In genomic region chr11:3417047-3417446, GRCh38 we compare ENCODE assay signal across 8 cellular contexts. TPM values are rescaled to one million over a fixed set of nuclear protein-coding genes. Genes with fewer than 3 reads are reported as not detected.
A peak's percentile ranks its signal among the peaks of the same experiment; 100 is the strongest.
DNase-seq lines count a peak whose midpoint lies in the region; ATAC-seq, FAIRE-seq and TF ChIP-seq lines count a peak whose summit lies in the region.
"Not testable (repeated sequence)": the region's sequence is repeated elsewhere in the genome, so short reads cannot be mapped to it uniquely, and the experiment has no call there.

No MANE protein-coding gene starts in this region.

- H3K4me1 Mint-ChIP-seq in GM23338, result peaks cover 15% of the 10 kb centered on the region

- not testable (repeated sequence) for H3K27me3 ChIP-seq in GM23338 (ENCODE audit: insufficient read depth); endothelial cell of umbilical vein (ENCODE audit: control insufficient read depth in 2 of 2, insufficient read depth in 2 of 2, low read length in 2 of 2); mesenchymal stem cell (ENCODE audit: control insufficient read depth in 1 of 2, insufficient read depth in 1 of 2, low read length in 2 of 2)

- BruUV-seq in endothelial cell of umbilical vein (replicated peaks; lab: Mats Ljungman, UMichigan), result not testable (repeated sequence)

- not testable (repeated sequence) for H3K9me3 ChIP-seq in endothelial cell of umbilical vein (replicated peaks; ENCODE audit: control insufficient read depth, insufficient read depth, low read length); mesenchymal stem cell (ENCODE audit: control insufficient read depth, low read length)

- not testable (repeated sequence) for H3K36me3 ChIP-seq in GM23338 (ENCODE audit: insufficient read depth); endothelial cell of umbilical vein (ENCODE audit: control insufficient read depth in 2 of 2, extremely low read depth in 1 of 2, insufficient read depth in 2 of 2, low read length in 2 of 2); mesenchymal stem cell (ENCODE audit: control insufficient read depth in 1 of 2, insufficient read depth in 2 of 2, low read depth in 1 of 2, low read length in 2 of 2)

- not testable (repeated sequence) for H2AK5ac ChIP-seq in mesenchymal stem cell (ENCODE audit: low read length, severe bottlenecking)

- not testable (repeated sequence) for H3K79me2 ChIP-seq in GM23338 (replicated peaks; ENCODE audit: insufficient read depth); endothelial cell of umbilical vein (ENCODE audit: control insufficient read depth, insufficient read depth, low read length)

- not testable (repeated sequence) for H3K14ac ChIP-seq in mesenchymal stem cell (ENCODE audit: low read length in 2 of 2)

- not testable (repeated sequence) for H3K27ac ChIP-seq in GM23338 (ENCODE audit: low read depth); endothelial cell of umbilical vein (ENCODE audit: insufficient read depth, low read depth, low read length); mesenchymal stem cell (ENCODE audit: low read length, poor library complexity, severe bottlenecking)

- not testable (repeated sequence) for H3K79me1 ChIP-seq in mesenchymal stem cell (replicated peaks; ENCODE audit: low read length, poor library complexity, severe bottlenecking)

- not testable (repeated sequence) for H3K18ac ChIP-seq in mesenchymal stem cell (ENCODE audit: low read depth in 1 of 2, low read length in 2 of 2)

- dilution Hi-C loops in endothelial cell of umbilical vein (cut with MboI; ENCODE audit: extremely low pct_ligation_motif_present, low sequenced_read_pairs), result not testable (repeated sequence)

- H3K9me3 Mint-ChIP-seq in GM23338, result not testable (repeated sequence)

- H4K20me1 ChIP-seq in GM23338 (replicated peaks; ENCODE audit: insufficient read depth); endothelial cell of umbilical vein (replicated peaks; ENCODE audit: control insufficient read depth, extremely low read depth, insufficient read depth, low read length): not testable (repeated sequence)

- not testable (repeated sequence) for H2BK12ac ChIP-seq in mesenchymal stem cell (ENCODE audit: low read length in 2 of 2)

- H3K4me1 ChIP-seq in GM23338 (ENCODE audit: insufficient read depth); endothelial cell of umbilical vein (ENCODE audit: control insufficient read depth, extremely low read depth, insufficient read depth, low read length); mesenchymal stem cell (ENCODE audit: control insufficient read depth, insufficient read depth, low read depth, low read length): not testable (repeated sequence)

- peaks cover 46% of the 10 kb centered on the region for H3K36me3 Mint-ChIP-seq in GM23338 (ENCODE audit: low read depth)

- H3K4me2 ChIP-seq in GM23338; endothelial cell of umbilical vein (ENCODE audit: insufficient read depth, low read length); mesenchymal stem cell (ENCODE audit: low read length, poor library complexity, severe bottlenecking): not testable (repeated sequence)

- not testable (repeated sequence) for H3F3A ChIP-seq in GM23338 (replicated peaks; ENCODE audit: low read depth)

- FAIRE-seq in endothelial cell of umbilical vein (lab: Jason Lieb, UNC), result not testable (repeated sequence)

- POLR2A ChIA-PET in AG04449 (lab: Yijun Ruan, JAX); endothelial cell of umbilical vein (lab: Charles Lee): not testable (repeated sequence)

- not testable (repeated sequence) for H3K9ac ChIP-seq in endothelial cell of umbilical vein (replicated peaks; ENCODE audit: extremely low read depth, insufficient read depth, low read length); mesenchymal stem cell (ENCODE audit: low read length)

- not testable (repeated sequence) for H4K91ac ChIP-seq in mesenchymal stem cell (ENCODE audit: low read length)

- 66% methylated on average over 4 of the region's 4 CpGs for WGBS in mesenchymal stem cell

- not testable (repeated sequence) for H2BK120ac ChIP-seq in mesenchymal stem cell (ENCODE audit: low read depth, low read length)

- intact Hi-C loops in endothelial cell of umbilical vein (cut with micrococcal nuclease), result loop anchor here (5.0 kb wide), 1 partner anchor 885 kb away; no protein-coding TSS in a partner anchor

- not testable (repeated sequence) for H3K4me3 Mint-ChIP-seq in GM23338

- peaks cover 27% of the 10 kb centered on the region for H3K27me3 Mint-ChIP-seq in GM23338 (ENCODE audit: insufficient read depth, low read depth, poor library complexity)

- not testable (repeated sequence) for H2BK15ac ChIP-seq in mesenchymal stem cell (ENCODE audit: low read depth, poor library complexity, severe bottlenecking)

- not testable (repeated sequence) for H3K4me3 ChIP-seq in AG04449 (ENCODE audit: low read depth, low read length); GM23338; endothelial cell of umbilical vein (replicated peaks in 1 of 3; ENCODE audit: insufficient read depth in 1 of 3, low read depth in 1 of 3, low read length in 3 of 3); mesenchymal stem cell (ENCODE audit: insufficient read depth in 1 of 2, low read depth in 1 of 2, low read length in 2 of 2)

- DNase-seq in AG04449 (ENCODE audit: low read depth, low spot score), result not testable (repeated sequence)
- peak; percentile 66 for DNase-seq in GM23338 (ENCODE audit: low spot score)
- peak; percentile 21 for DNase-seq in NCI-H2196 treated with DMSO at 0.1 percent for 48 hours (lab: John Stamatoyannopoulos, UW; ENCODE audit: unreplicated experiment)
- peak in 3 of 5 donors; percentile 47 to 54 (median 49) for DNase-seq in T-helper 1 cell
- peak; percentile 35 for DNase-seq in activated T-helper 1 cell treated with Interleukin-2 at 50 U/mL for 16 hours (ENCODE audit: low read depth)
- peak; percentile 18 for DNase-seq in endothelial cell of umbilical vein (ENCODE audit: low read depth, low spot score)
- DNase-seq in mesenchymal stem cell, result peak; percentile 58
- DNase-seq in stimulated activated CD4-positive, alpha-beta T cell treated with anti-CD3 and anti-CD28 coated beads, Interleukin-2, amount 100 ng/mL, for 48 hours, result peak; percentile 52 to 53

- H4K8ac ChIP-seq in mesenchymal stem cell (ENCODE audit: low read length), result not testable (repeated sequence)

- TF ChIP-seq CTCF in AG04449 (IDR thresholded peaks at IDR 0.05; ENCODE audit: insufficient read depth, low read length, missing control alignments), result peak; percentile 13
- peak; percentile 25 to 55 for TF ChIP-seq CTCF in GM23338 (conservative IDR thresholded peaks at IDR 0.05; ENCODE audit: low read depth in 2 of 2)
- TF ChIP-seq CTCF in endothelial cell of umbilical vein (IDR thresholded peaks at IDR 0.05; ENCODE audit: extremely low read depth in 1 of 2, insufficient read depth in 1 of 2, low read depth in 1 of 2, low read length in 2 of 2), result peak; percentile 31 to 43

- not testable (repeated sequence) for TF ChIP-seq POLR2A in endothelial cell of umbilical vein (IDR thresholded peaks at IDR 0.05; ENCODE audit: low read depth, low read length)

- not testable (repeated sequence) for H2BK5ac ChIP-seq in mesenchymal stem cell (ENCODE audit: low read depth, low read length, poor library complexity, severe bottlenecking)

- not testable (repeated sequence) for H3K9me1 ChIP-seq in endothelial cell of umbilical vein (replicated peaks; ENCODE audit: control insufficient read depth, extremely low read depth, insufficient read depth, low read length)

- CTCF ChIA-PET in AG04449 (lab: Yijun Ruan, JAX) (interaction anchor here (0.8 to 1.5 kb wide), 5 partner anchors 45 to 885 kb away, joined by 3 to 12 read pairs (median 3); no protein-coding TSS in a partner anchor), endothelial cell of umbilical vein (lab: Charles Lee) (interaction anchor here (1.0 to 1.1 kb wide), 2 partner anchors 77 to 380 kb away, joined by 3 read pairs; no protein-coding TSS in a partner anchor)

- not testable (repeated sequence) for ATAC-seq in GM23338

- H2AFZ ChIP-seq in GM23338; endothelial cell of umbilical vein (ENCODE audit: low read depth, low read length); mesenchymal stem cell (ENCODE audit: low read depth, low read length): not testable (repeated sequence)

- not testable (repeated sequence) for H3K9me2 ChIP-seq in GM23338 (ENCODE audit: insufficient read depth)

- H3K27ac Mint-ChIP-seq in GM23338, result not testable (repeated sequence)

- not testable (repeated sequence) for H3K4ac ChIP-seq in mesenchymal stem cell (ENCODE audit: low read depth in 1 of 2, low read length in 2 of 2)

- H3K23ac ChIP-seq in mesenchymal stem cell (ENCODE audit: low read length in 2 of 2), result not testable (repeated sequence)

RNA-seq across cellular contexts. Expression of gene ZNF195, which starts 38.1 kb away (rescaled TPM):
- 95.3 and 101 TPM in 2 replicates for total RNA-seq in GM23338 (2014; rRNA removed; shearing (Covaris generic))
- polyA plus RNA-seq in GM23338 (2016; fragmentation: Nextera tagmentation; extraction: Ambion mirVana), result 81.6 and 116 TPM in 2 replicates
- total RNA-seq in endothelial cell of umbilical vein, result 32.5 and 41.7 TPM in 2 replicates
- 12.8 and 13.2 TPM in 2 replicates for polyA plus RNA-seq in endothelial cell of umbilical vein
- polyA plus RNA-seq in endothelial cell of umbilical vein (2011; cell fraction: cytosol; rRNA removed), result 16.2 and 16.5 TPM in 2 replicates
- 49.7 and 56.1 TPM in 2 replicates for polyA plus RNA-seq in endothelial cell of umbilical vein (2011; cell fraction: nucleus; rRNA removed)
- 16.7 and 25.9 TPM in 2 replicates for polyA plus RNA-seq in endothelial cell of umbilical vein (2012)
- polyA minus RNA-seq in endothelial cell of umbilical vein, result 37.3 and 44.7 TPM in 2 replicates
- 12.1 TPM for polyA minus RNA-seq in endothelial cell of umbilical vein (2011; cell fraction: cytosol; rRNA and poly(A)+ RNA removed)
- 46.3 and 54.0 TPM in 2 replicates for polyA minus RNA-seq in endothelial cell of umbilical vein (2011; cell fraction: nucleus; rRNA and poly(A)+ RNA removed)
- polyA plus RNA-seq in mesenchymal stem cell (2013, experiment 1 of 2), result 11.1 TPM
- polyA plus RNA-seq in mesenchymal stem cell (2013, experiment 2 of 2), result 11.3 TPM
